Comparison of ENCODE assay signal across 2 cellular contexts in the genomic region with DNA sequence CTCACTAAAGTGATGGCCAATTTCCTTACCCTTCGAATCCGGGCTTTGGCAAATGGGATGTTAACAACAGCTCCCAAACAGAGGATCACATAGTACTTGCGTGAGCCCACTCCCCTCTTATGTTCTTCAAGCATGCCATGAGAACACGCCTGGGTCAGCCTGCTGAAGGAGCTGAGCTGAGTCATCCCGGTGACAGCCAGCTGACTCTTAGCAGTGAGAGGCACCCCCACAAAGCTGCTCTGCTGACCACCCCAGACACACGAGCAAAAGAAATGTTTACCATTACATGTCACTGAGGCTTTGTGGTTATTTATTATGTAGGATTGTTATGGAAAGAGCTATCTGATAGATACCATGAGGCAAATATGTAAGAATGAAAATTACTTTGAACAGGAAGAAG.
TF ChIP-seq lines count a peak whose summit lies in the region.

No MANE protein-coding gene starts in this region.

TF ChIP-seq in HCT116, 20 proteins besides CTCF, POLR2A, EP300 and RAD21:
- TF ChIP-seq FOSL1 (IDR thresholded peaks at IDR 0.05; ENCODE audit: low read depth) (0 out of 2 replicates have a peak, but pooled peaks have one; percentile 15), EZH2phosphoT487 (IDR thresholded peaks at IDR 0.05; ENCODE audit: borderline replicate concordance) (no peak)

TF ChIP-seq in GM23338, 12 proteins besides CTCF, POLR2A, EP300 and RAD21:
- TF ChIP-seq POLR2AphosphoS5 (IDR thresholded peaks at IDR 0.05; ENCODE audit: low read depth) (no peak), JUNB (IDR thresholded peaks at IDR 0.05; ENCODE audit: unreplicated experiment) (no peak), REST (IDR thresholded peaks at IDR 0.05; ENCODE audit: unreplicated experiment) (no peak), ZNF331 (CRISPR knock-in tag; IDR thresholded peaks at IDR 0.05; ENCODE audit: low read depth) (no peak), CREB1 (CRISPR knock-in tag; IDR thresholded peaks at IDR 0.05; ENCODE audit: low read depth) (no peak), EZH2 (IDR thresholded peaks at IDR 0.05; ENCODE audit: low read depth, unreplicated experiment) (no peak), NANOG (IDR thresholded peaks at IDR 0.05; ENCODE audit: borderline replicate concordance) (no peak), ZNF114 (CRISPR knock-in tag; IDR thresholded peaks at IDR 0.05) (no peak), EZH2phosphoT487 (IDR thresholded peaks at IDR 0.05; ENCODE audit: unreplicated experiment) (no peak), STAT1 (IDR thresholded peaks at IDR 0.05; ENCODE audit: unreplicated experiment) (no peak), ZNF462 (CRISPR knock-in tag; IDR thresholded peaks at IDR 0.05) (no peak)
- TF ChIP-seq, protein P1, sequence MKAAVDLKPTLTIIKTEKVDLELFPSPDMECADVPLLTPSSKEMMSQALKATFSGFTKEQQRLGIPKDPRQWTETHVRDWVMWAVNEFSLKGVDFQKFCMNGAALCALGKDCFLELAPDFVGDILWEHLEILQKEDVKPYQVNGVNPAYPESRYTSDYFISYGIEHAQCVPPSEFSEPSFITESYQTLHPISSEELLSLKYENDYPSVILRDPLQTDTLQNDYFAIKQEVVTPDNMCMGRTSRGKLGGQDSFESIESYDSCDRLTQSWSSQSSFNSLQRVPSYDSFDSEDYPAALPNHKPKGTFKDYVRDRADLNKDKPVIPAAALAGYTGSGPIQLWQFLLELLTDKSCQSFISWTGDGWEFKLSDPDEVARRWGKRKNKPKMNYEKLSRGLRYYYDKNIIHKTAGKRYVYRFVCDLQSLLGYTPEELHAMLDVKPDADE (IDR thresholded peaks at IDR 0.05): no peak
